Comparison of ENCODE assay signal across 18 cellular contexts in genomic region chr3:4710191-4710590, GRCh38.
DNase-seq lines count a peak whose midpoint lies in the region; ATAC-seq lines count a peak whose summit lies in the region.
"Had no signal": no experiment of that assay in that cellular context is flagged by ENCODE, and none has a peak within 500 bp of the region (broad histone marks: within the 10 kb centered on the region; RNA-seq: fewer than 3 reads in every experiment).

No MANE protein-coding gene starts in this region.

- H2AK5ac ChIP-seq in trophoblast cell (ENCODE audit: low read length): peak overlapping the region; percentile 20

- H3K18ac ChIP-seq in trophoblast cell (ENCODE audit: low read length): peak overlapping the region; percentile 50

- H4K8ac ChIP-seq in trophoblast cell (ENCODE audit: low read depth, low read length): peak overlapping the region; percentile 15

- H3K4me3 ChIP-seq in trophoblast cell (ENCODE audit: low read depth, low read length): no peak overlapping the region
- H3K4me3 ChIP-seq: BLaER1, GM12878, GM23248, HAP-1 had no signal

- WGBS in trophoblast cell (ENCODE audit: extremely low coverage, insufficient coverage, insufficient read length): no CpG with 5 or more reads among the region's 16 CpGs

- H4K12ac ChIP-seq in trophoblast cell (ENCODE audit: low read depth, low read length): no peak overlapping the region

- H3K4ac ChIP-seq in trophoblast cell (ENCODE audit: low read depth, low read length): no peak overlapping the region

- no peak overlapping the region for H3K4me2 ChIP-seq in trophoblast cell (ENCODE audit: low read length)
- H3K4me2 ChIP-seq: BLaER1 had no signal

- H2BK5ac ChIP-seq in trophoblast cell (ENCODE audit: low read depth, low read length, poor library complexity): peak overlapping the region; percentile 25

- peaks cover 1% of the 10 kb centered on the region for H3K79me2 ChIP-seq in trophoblast cell (ENCODE audit: control insufficient read depth, insufficient read depth, low read length, poor library complexity)

- peaks cover 28% of the 10 kb centered on the region for H3K79me1 ChIP-seq in trophoblast cell (ENCODE audit: low read length)

- peak overlapping the region; percentile 78 for H4K91ac ChIP-seq in trophoblast cell (ENCODE audit: low read depth, low read length)

- no peaks in the 10 kb centered on the region for H3K36me3 ChIP-seq in trophoblast cell (ENCODE audit: control insufficient read depth in 1 of 2, insufficient read depth in 2 of 2, low read length in 2 of 2)
- H3K36me3 ChIP-seq: HAP-1 had no signal

- peak overlapping the region; percentile 75 for H3K14ac ChIP-seq in trophoblast cell (ENCODE audit: low read length)

- no peak overlapping the region for H3K9ac ChIP-seq in trophoblast cell (ENCODE audit: low read length)
- H3K9ac ChIP-seq: BLaER1, GM23248 had no signal

- H3K4me1 ChIP-seq in trophoblast cell (ENCODE audit: control insufficient read depth in 1 of 2, insufficient read depth in 2 of 2, low read length in 2 of 2): peaks cover 16 to 20% of the 10 kb centered on the region in 2 experiments
- H3K4me1 ChIP-seq: Caco-2, HAP-1 had no signal

- H2AFZ ChIP-seq in trophoblast cell (ENCODE audit: insufficient read depth, low read length, poor library complexity): no peak overlapping the region
- H2AFZ ChIP-seq: GM23248 had no signal

- peak overlapping the region; percentile 79 for H2BK120ac ChIP-seq in trophoblast cell (ENCODE audit: insufficient read depth, low read length, poor library complexity)

- peak overlapping the region; percentile 68 for H3K27ac ChIP-seq in trophoblast cell (ENCODE audit: low read depth, low read length)
- H3K27ac ChIP-seq: BLaER1, C4-2B, GM23248 had no signal

- no peaks in the 10 kb centered on the region for H3K9me3 ChIP-seq in trophoblast cell (ENCODE audit: insufficient read depth, low read depth, low read length)
- H3K9me3 ChIP-seq: BLaER1, Caco-2, HAP-1 had no signal

- H2BK12ac ChIP-seq in trophoblast cell (ENCODE audit: low read length): peak overlapping the region; percentile 63

- no peak for ATAC-seq in HG03442 (IDR thresholded peaks at IDR 0.05; ENCODE audit: unreplicated experiment)
- ATAC-seq: CD8-positive, alpha-beta T cell had no signal

- no peak overlapping the region for H3K23ac ChIP-seq in trophoblast cell (ENCODE audit: low read length)

- peak; percentile 7 for DNase-seq in M059J (ENCODE audit: low read depth)
- peak; percentile 84 for DNase-seq in islet precursor cell
- DNase-seq in trophoblast cell: no peak
- DNase-seq in D341Med (ENCODE audit: low spot score): no peak
- no peak for DNase-seq in mucosa of gallbladder (ENCODE audit: low spot score)
- no peak for DNase-seq in Ammon's horn (ENCODE audit: low spot score)
- DNase-seq: Caco-2; CD4-positive, CD25-positive, alpha-beta regulatory T cell; CD8-positive, alpha-beta T cell; DMS 273 treated with DMSO at 0.1 percent for 48 hours; DMS79; GM23248; HFFc6 had no signal

- no peaks in the 10 kb centered on the region for H3K27me3 ChIP-seq in trophoblast cell (ENCODE audit: insufficient read depth, low read length)
- H3K27me3 ChIP-seq: BLaER1 had no signal

Comparison
In these comparisons a context has a peak if more than half of its experiments do, and no peak if none do; other contexts are left out.
1. DNase-seq: peak in M059J (single experiment) and islet precursor cell (single experiment); none in trophoblast cell (0 of 2), D341Med (single experiment), mucosa of gallbladder (single experiment) and Ammon's horn (single experiment).